Comparison of ENCODE assay signal across 8 cellular contexts in the genomic region with DNA sequence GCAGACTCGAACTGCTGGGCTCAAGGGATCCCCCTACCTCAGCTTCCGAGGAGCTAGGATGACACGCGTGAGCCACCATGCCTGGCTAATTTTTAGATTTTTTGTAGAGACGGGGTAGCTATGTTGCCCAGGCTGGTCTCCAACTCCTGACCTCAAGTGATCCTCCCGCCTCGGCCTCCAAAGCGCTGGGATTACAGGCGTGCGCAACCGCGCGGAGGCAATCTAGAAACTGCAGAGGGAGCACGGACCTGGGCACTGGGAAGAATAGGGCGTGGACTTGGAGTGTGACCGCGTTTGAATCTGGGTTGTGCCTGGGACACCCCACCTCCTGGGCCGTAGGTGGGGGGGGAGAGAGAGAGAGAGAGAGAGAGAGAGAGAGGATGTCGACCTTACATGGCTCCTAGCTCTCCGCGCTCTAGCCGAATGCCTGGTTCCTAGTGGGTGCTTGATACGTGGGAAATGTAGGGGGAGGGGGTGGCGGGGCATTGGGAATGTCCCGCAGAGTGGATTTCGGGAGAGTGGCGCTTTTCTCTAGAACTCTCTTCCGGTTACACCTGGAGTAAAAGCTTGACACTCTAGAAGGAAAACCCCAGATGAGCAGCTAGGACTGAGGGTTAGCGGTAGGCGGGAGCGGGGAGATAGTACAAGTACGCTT. TPM values are rescaled to one million over a fixed set of nuclear protein-coding genes. Genes with fewer than 3 reads are reported as not detected.
DNase-seq lines count a peak whose midpoint lies in the region; ATAC-seq and TF ChIP-seq lines count a peak whose summit lies in the region.

No MANE protein-coding gene starts in this region.

- H2AFZ ChIP-seq in HCT116 (ENCODE audit: low read depth, low read length, poor library complexity, severe bottlenecking) (peak overlapping the region; percentile 81), parathyroid adenoma (peak overlapping the region; percentile 81)

- RAD21 ChIA-PET in HCT116 (lab: Charles Lee; ENCODE audit: low non-redundant PET in 1 of 2, low total read pairs in 2 of 2, uncharacterized antibody in 2 of 2, unreplicated experiment in 2 of 2): interaction anchor here in 1 of 2 experiments (0.7 kb wide), 1 partner anchor 1640 kb away, joined by 3 read pairs; no protein-coding TSS in a partner anchor

- H3K27me3 ChIP-seq in HCT116 (ENCODE audit: insufficient read depth, low read length) (no peaks in the 10 kb centered on the region), SJCRH30 (peaks cover 12% of the 10 kb centered on the region), parathyroid adenoma (ENCODE audit: control insufficient read depth, insufficient read depth, low read length) (no peaks in the 10 kb centered on the region)

- H3K79me2 ChIP-seq in HCT116 (ENCODE audit: insufficient read depth, low read length) (no peaks in the 10 kb centered on the region), parathyroid adenoma (no peaks in the 10 kb centered on the region)

- POLR2A ChIA-PET in HCT116 (lab: Charles Lee): interaction anchor here (0.7 to 1.7 kb wide), 3 partner anchors 12 to 1887 kb away, joined by 3 to 5 read pairs (median 5); no protein-coding TSS in a partner anchor

- CTCF ChIA-PET in HCT116 (lab: Charles Lee): interaction anchor here (0.6 to 1.5 kb wide), 6 partner anchors 13 to 148 kb away, joined by 3 to 4 read pairs (median 3); no protein-coding TSS in a partner anchor

- in situ Hi-C loops in GM13977 (cut with MboI; ENCODE audit: low pct_unique_long_range_greater_than_20kb, low sequenced_read_pairs, unreplicated experiment): no loop called here

- H4K20me1 ChIP-seq in HCT116 (ENCODE audit: insufficient read depth): no peaks in the 10 kb centered on the region

- 0 out of 2 replicates have a peak, but pooled peaks have one; percentile 35 for TF ChIP-seq RAD21 in HCT116 (IDR thresholded peaks at IDR 0.05; ENCODE audit: low read depth)

- peak overlapping the region; percentile 90 for H3K27ac ChIP-seq in HCT116 (ENCODE audit: low read depth, low read length)
- no peak overlapping the region; the same call in 1 of the 2 replicates for H3K27ac ChIP-seq in SJCRH30
- peak overlapping the region; percentile 97 for H3K27ac ChIP-seq in parathyroid adenoma

- H3K9me2 ChIP-seq in HCT116 (ENCODE audit: insufficient read depth): no peaks in the 10 kb centered on the region

- TF ChIP-seq CTCF in GM13977 (IDR thresholded peaks at IDR 0.05; ENCODE audit: extremely low read depth, insufficient read depth, missing control alignments) (no peak), HCT116 (IDR thresholded peaks at IDR 0.05 in 2 of 3, conservative IDR thresholded peaks at IDR 0.05 in 1 of 3; ENCODE audit: borderline replicate concordance in 1 of 3, insufficient read depth in 1 of 3, low read depth in 2 of 3, low read length in 2 of 3) (0 out of 6 replicates have a peak, but pooled peaks of 2 of the 3 experiments have one; percentile 6 to 12), fibroblast of villous mesenchyme (IDR thresholded peaks at IDR 0.05; ENCODE audit: insufficient read depth, low read depth, low read length) (no peak), parathyroid adenoma (IDR thresholded peaks at IDR 0.05) (no peak)

- peak; percentile 37 for ATAC-seq in HCT116

- no TSS peak for BruUV-seq in HCT116 (replicated peaks; lab: Mats Ljungman, UMichigan)

- intact Hi-C loops in HCT116 (cut with micrococcal nuclease): loop anchor here (1.0 kb wide), 1 partner anchor 18 kb away; no protein-coding TSS in a partner anchor

- H3K9me3 ChIP-seq in HCT116 (ENCODE audit: control insufficient read depth in 1 of 2, insufficient read depth in 1 of 2, low read depth in 1 of 2, low read length in 2 of 2) (no peaks in the 10 kb centered on the region), SJCRH30 (replicated peaks) (no peaks in the 10 kb centered on the region), parathyroid adenoma (ENCODE audit: control insufficient read depth, low read length) (no peaks in the 10 kb centered on the region)

- peak overlapping the region; percentile 98 for H3K4me2 ChIP-seq in HCT116 (ENCODE audit: low read length)
- peak overlapping the region; percentile 94 for H3K4me2 ChIP-seq in parathyroid adenoma (ENCODE audit: low read length)

- H3K9ac ChIP-seq in HCT116 (ENCODE audit: low read length) (peak overlapping the region; percentile 79), parathyroid adenoma (no peak overlapping the region)

- H3K4me1 ChIP-seq in HCT116 (ENCODE audit: control insufficient read depth in 1 of 2, insufficient read depth in 2 of 2, low read length in 2 of 2): peaks cover 19 to 46% of the 10 kb centered on the region in 2 experiments
- peaks cover 6% of the 10 kb centered on the region for H3K4me1 ChIP-seq in SJCRH30
- peaks cover 16% of the 10 kb centered on the region for H3K4me1 ChIP-seq in parathyroid adenoma

- TF ChIP-seq POLR2A in HCT116 (IDR thresholded peaks at IDR 0.05; ENCODE audit: borderline replicate concordance, extremely low read depth, insufficient read depth, insufficient read length): no peak

- peak; percentile 61 for DNase-seq in GM13977 (ENCODE audit: low spot score)
- peak; percentile 74 for DNase-seq in HCT116 (ENCODE audit: low read depth, low spot score)
- DNase-seq in SJCRH30: no peak
- DNase-seq in fibroblast of villous mesenchyme (ENCODE audit: low read depth): no peak
- no peak for DNase-seq in COR-L47 (lab: John Stamatoyannopoulos, UW)
- DNase-seq in putamen (ENCODE audit: low spot score): no peak
- DNase-seq in A172 (ENCODE audit: low spot score): no peak

- H3K36me3 ChIP-seq in HCT116 (ENCODE audit: control insufficient read depth in 1 of 2, insufficient read depth in 2 of 2, low read length in 2 of 2): no peaks in the 10 kb centered on the region
- H3K36me3 ChIP-seq in SJCRH30: no peaks in the 10 kb centered on the region
- H3K36me3 ChIP-seq in parathyroid adenoma (ENCODE audit: control insufficient read depth, insufficient read depth, low read length): no peaks in the 10 kb centered on the region

- peak overlapping the region; percentile 78 to 86 for H3K4me3 ChIP-seq in HCT116 (replicated peaks in 1 of 2; ENCODE audit: low read depth in 1 of 2, low read length in 2 of 2)
- H3K4me3 ChIP-seq in SJCRH30: peak overlapping the region; percentile 75
- peak overlapping the region; percentile 92 for H3K4me3 ChIP-seq in fibroblast of villous mesenchyme (ENCODE audit: low read depth, low read length)
- peak overlapping the region; percentile 72 for H3K4me3 ChIP-seq in parathyroid adenoma (ENCODE audit: low read depth, low read length)

TF ChIP-seq in HCT116, 20 proteins besides CTCF, POLR2A, EP300 and RAD21 (continues in another document):
- TF ChIP-seq ELF1 (IDR thresholded peaks at IDR 0.05; ENCODE audit: borderline replicate concordance, low read depth) (no peak), FOSL1 (IDR thresholded peaks at IDR 0.05; ENCODE audit: low read depth) (no peak), TCF7L2 (IDR thresholded peaks at IDR 0.05; ENCODE audit: borderline replicate concordance, extremely low read depth, insufficient read depth, insufficient read length) (no peak), CBX3 (IDR thresholded peaks at IDR 0.05; ENCODE audit: low read depth) (0 out of 2 replicates have a peak, but pooled peaks have one; percentile 21), SIN3A (IDR thresholded peaks at IDR 0.05; ENCODE audit: low read depth) (no peak), ZNF274 (IDR thresholded peaks at IDR 0.05; ENCODE audit: low read depth, low read length) (no peak), POLR2AphosphoS5 (IDR thresholded peaks at IDR 0.05; ENCODE audit: low read depth, low read length) (peak; percentile 65; the same call in 1 of the 2 replicates), EZH2phosphoT487 (IDR thresholded peaks at IDR 0.05; ENCODE audit: borderline replicate concordance) (no peak), EZH2 (IDR thresholded peaks at IDR 0.05) (no peak), CEBPB (IDR thresholded peaks at IDR 0.05; ENCODE audit: low read depth) (no peak), JUND (IDR thresholded peaks at IDR 0.05) (no peak), YY1 (IDR thresholded peaks at IDR 0.05; ENCODE audit: extremely low read depth, insufficient replicate concordance, low read depth, low read length) (no peak)
- TF ChIP-seq, protein P1, sequence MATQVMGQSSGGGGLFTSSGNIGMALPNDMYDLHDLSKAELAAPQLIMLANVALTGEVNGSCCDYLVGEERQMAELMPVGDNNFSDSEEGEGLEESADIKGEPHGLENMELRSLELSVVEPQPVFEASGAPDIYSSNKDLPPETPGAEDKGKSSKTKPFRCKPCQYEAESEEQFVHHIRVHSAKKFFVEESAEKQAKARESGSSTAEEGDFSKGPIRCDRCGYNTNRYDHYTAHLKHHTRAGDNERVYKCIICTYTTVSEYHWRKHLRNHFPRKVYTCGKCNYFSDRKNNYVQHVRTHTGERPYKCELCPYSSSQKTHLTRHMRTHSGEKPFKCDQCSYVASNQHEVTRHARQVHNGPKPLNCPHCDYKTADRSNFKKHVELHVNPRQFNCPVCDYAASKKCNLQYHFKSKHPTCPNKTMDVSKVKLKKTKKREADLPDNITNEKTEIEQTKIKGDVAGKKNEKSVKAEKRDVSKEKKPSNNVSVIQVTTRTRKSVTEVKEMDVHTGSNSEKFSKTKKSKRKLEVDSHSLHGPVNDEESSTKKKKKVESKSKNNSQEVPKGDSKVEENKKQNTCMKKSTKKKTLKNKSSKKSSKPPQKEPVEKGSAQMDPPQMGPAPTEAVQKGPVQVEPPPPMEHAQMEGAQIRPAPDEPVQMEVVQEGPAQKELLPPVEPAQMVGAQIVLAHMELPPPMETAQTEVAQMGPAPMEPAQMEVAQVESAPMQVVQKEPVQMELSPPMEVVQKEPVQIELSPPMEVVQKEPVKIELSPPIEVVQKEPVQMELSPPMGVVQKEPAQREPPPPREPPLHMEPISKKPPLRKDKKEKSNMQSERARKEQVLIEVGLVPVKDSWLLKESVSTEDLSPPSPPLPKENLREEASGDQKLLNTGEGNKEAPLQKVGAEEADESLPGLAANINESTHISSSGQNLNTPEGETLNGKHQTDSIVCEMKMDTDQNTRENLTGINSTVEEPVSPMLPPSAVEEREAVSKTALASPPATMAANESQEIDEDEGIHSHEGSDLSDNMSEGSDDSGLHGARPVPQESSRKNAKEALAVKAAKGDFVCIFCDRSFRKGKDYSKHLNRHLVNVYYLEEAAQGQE (IDR thresholded peaks at IDR 0.05; ENCODE audit: low read depth): no peak
- TF ChIP-seq, protein P2, sequence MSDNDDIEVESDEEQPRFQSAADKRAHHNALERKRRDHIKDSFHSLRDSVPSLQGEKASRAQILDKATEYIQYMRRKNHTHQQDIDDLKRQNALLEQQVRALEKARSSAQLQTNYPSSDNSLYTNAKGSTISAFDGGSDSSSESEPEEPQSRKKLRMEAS (IDR thresholded peaks at IDR 0.05): peak; percentile 61; the same call in 1 of the 2 replicates

RNA-seq across cellular contexts. Expression of a gene that starts 1.2 kb away (rescaled TPM):
- total RNA-seq in HCT116 (2021; ENCODE audit: unreplicated experiment): 4.5 TPM
- polyA plus RNA-seq in HCT116 (2012): 3.5 and 6.0 TPM in 2 replicates
- total RNA-seq in SJCRH30 (2014; rRNA removed; shearing (Covaris generic)): 0.53 and 1.2 TPM in 2 replicates
- total RNA-seq in fibroblast of villous mesenchyme: 14.2 and 31.1 TPM in 2 replicates
- total RNA-seq in A172 (2014; rRNA removed; shearing (Covaris generic)): 12.4 and 14.9 TPM in 2 replicates

Comparison
In these comparisons a context has a peak if more than half of its experiments do, and no peak if none do; other contexts are left out.
1. DNase-seq: peak in GM13977 (single experiment) and HCT116 (single experiment); none in SJCRH30 (0 of 2), fibroblast of villous mesenchyme (single experiment), COR-L47 (single experiment), putamen (single experiment) and A172 (single experiment).
2. CTCF ChIP-seq: peak in HCT116 (2 of 3); none in GM13977 (single experiment), fibroblast of villous mesenchyme (single experiment) and parathyroid adenoma (single experiment).
3. Peak in every context shown above with its lines, with median percentiles within 50 percentile points of each other: H3K4me3 ChIP-seq.